2 cellular contexts compared by ENCODE assay signal in the genomic region with DNA sequence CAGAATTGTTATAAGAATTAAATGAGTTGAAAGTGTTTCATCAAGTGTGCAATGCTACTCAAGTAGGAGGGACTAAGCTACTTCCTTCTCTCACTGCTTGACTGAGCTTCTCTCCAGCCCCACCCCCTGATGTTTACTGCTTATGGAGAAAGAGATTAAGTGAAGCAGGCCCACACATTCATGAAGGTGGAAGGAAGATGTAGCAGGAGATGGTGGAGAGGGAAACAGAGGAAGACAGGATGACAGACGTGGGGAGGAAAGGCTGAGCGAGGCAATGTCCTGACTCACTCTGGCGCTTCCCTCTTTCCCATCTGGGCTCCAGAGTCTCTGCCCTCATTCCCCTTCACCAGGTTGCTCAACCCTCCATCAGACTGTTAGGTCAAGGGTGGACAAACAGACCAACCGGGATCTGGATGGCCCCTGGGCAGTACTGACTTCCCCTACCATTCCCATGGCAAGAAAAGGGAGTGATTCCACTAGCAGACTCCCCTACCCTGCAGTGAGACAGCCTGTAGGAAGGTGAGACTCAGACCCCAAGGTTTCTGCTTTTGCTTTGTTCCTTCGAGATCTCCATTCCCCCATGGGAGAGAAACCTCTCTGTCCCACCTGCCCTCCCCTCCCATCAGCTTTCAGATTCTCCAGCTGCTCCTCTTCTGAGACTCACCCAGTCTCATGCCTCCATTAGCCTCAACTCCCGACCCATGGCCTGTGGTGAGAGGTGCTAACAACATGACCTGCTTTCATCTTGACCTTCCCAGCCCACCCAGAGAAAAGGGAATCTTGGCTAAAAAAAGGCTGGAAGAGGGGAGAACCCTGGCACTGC.
TF ChIP-seq lines count a peak whose summit lies in the region.

No MANE protein-coding gene starts in this region.

TF ChIP-seq in SK-N-SH, 30 proteins besides CTCF, POLR2A, EP300 and RAD21 (continued from another document):
- TF ChIP-seq, protein P1, sequence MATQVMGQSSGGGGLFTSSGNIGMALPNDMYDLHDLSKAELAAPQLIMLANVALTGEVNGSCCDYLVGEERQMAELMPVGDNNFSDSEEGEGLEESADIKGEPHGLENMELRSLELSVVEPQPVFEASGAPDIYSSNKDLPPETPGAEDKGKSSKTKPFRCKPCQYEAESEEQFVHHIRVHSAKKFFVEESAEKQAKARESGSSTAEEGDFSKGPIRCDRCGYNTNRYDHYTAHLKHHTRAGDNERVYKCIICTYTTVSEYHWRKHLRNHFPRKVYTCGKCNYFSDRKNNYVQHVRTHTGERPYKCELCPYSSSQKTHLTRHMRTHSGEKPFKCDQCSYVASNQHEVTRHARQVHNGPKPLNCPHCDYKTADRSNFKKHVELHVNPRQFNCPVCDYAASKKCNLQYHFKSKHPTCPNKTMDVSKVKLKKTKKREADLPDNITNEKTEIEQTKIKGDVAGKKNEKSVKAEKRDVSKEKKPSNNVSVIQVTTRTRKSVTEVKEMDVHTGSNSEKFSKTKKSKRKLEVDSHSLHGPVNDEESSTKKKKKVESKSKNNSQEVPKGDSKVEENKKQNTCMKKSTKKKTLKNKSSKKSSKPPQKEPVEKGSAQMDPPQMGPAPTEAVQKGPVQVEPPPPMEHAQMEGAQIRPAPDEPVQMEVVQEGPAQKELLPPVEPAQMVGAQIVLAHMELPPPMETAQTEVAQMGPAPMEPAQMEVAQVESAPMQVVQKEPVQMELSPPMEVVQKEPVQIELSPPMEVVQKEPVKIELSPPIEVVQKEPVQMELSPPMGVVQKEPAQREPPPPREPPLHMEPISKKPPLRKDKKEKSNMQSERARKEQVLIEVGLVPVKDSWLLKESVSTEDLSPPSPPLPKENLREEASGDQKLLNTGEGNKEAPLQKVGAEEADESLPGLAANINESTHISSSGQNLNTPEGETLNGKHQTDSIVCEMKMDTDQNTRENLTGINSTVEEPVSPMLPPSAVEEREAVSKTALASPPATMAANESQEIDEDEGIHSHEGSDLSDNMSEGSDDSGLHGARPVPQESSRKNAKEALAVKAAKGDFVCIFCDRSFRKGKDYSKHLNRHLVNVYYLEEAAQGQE (IDR thresholded peaks at IDR 0.05; ENCODE audit: low read depth, low read length) = no peak

TF ChIP-seq in SK-N-SH treated with all-trans-retinoic acid at 6 μM for 48 hours, 23 proteins besides CTCF, POLR2A, EP300 and RAD21 (continued from another document):
- TF ChIP-seq, protein P2, sequence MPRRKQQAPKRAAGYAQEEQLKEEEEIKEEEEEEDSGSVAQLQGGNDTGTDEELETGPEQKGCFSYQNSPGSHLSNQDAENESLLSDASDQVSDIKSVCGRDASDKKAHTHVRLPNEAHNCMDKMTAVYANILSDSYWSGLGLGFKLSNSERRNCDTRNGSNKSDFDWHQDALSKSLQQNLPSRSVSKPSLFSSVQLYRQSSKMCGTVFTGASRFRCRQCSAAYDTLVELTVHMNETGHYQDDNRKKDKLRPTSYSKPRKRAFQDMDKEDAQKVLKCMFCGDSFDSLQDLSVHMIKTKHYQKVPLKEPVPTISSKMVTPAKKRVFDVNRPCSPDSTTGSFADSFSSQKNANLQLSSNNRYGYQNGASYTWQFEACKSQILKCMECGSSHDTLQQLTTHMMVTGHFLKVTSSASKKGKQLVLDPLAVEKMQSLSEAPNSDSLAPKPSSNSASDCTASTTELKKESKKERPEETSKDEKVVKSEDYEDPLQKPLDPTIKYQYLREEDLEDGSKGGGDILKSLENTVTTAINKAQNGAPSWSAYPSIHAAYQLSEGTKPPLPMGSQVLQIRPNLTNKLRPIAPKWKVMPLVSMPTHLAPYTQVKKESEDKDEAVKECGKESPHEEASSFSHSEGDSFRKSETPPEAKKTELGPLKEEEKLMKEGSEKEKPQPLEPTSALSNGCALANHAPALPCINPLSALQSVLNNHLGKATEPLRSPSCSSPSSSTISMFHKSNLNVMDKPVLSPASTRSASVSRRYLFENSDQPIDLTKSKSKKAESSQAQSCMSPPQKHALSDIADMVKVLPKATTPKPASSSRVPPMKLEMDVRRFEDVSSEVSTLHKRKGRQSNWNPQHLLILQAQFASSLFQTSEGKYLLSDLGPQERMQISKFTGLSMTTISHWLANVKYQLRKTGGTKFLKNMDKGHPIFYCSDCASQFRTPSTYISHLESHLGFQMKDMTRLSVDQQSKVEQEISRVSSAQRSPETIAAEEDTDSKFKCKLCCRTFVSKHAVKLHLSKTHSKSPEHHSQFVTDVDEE (CRISPR knock-in tag; IDR thresholded peaks at IDR 0.05) = no peak
- TF ChIP-seq PPARA (CRISPR knock-in tag; IDR thresholded peaks at IDR 0.05; ENCODE audit: borderline replicate concordance) = no peak
- TF ChIP-seq, protein P3, sequence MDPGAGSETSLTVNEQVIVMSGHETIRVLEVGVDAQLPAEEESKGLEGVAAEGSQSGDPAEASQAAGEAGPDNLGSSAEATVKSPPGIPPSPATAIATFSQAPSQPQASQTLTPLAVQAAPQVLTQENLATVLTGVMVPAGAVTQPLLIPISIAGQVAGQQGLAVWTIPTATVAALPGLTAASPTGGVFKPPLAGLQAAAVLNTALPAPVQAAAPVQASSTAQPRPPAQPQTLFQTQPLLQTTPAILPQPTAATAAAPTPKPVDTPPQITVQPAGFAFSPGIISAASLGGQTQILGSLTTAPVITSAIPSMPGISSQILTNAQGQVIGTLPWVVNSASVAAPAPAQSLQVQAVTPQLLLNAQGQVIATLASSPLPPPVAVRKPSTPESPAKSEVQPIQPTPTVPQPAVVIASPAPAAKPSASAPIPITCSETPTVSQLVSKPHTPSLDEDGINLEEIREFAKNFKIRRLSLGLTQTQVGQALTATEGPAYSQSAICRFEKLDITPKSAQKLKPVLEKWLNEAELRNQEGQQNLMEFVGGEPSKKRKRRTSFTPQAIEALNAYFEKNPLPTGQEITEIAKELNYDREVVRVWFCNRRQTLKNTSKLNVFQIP (CRISPR knock-in tag; IDR thresholded peaks at IDR 0.05; ENCODE audit: borderline replicate concordance, low read depth) = no peak
- TF ChIP-seq SNAI2 (CRISPR knock-in tag; IDR thresholded peaks at IDR 0.05) = no peak
- TF ChIP-seq GLIS3 (CRISPR knock-in tag; IDR thresholded peaks at IDR 0.05) = no peak
